Comparison of ENCODE assay signal across 19 cellular contexts in genomic region chr12:132665149-132665491, GRCh38. TPM values are rescaled to one million over a fixed set of nuclear protein-coding genes. Genes with fewer than 3 reads are reported as not detected.
DNase-seq lines count a peak whose midpoint lies in the region; ATAC-seq, FAIRE-seq and TF ChIP-seq lines count a peak whose summit lies in the region.
"Had no signal": no experiment of that assay in that cellular context is flagged by ENCODE, and none has a peak within 500 bp of the region (broad histone marks: within the 10 kb centered on the region; RNA-seq: fewer than 3 reads in every experiment).

No MANE protein-coding gene starts in this region.

- H4K20me1 ChIP-seq in BLaER1 (no peaks in the 10 kb centered on the region), K562 (replicated peaks; ENCODE audit: control insufficient read depth, insufficient read depth, low read length) (0 out of 2 replicates have a peak, but pooled peaks cover 3% of the 10 kb centered on the region)
- peaks cover 0 to 44% (median 4%) of the 10 kb centered on the region in 11 experiments; a peak in 6 of 22 replicates for H4K20me1 ChIP-seq in BLaER1 treated with 17β-estradiol and CSF1 and Interleukin-3, amounts not matched to agents 10 nM and 100 nM

- no peak for ATAC-seq in K562
- ATAC-seq in HG03039 (IDR thresholded peaks at IDR 0.05; ENCODE audit: unreplicated experiment): no peak
- ATAC-seq: A549, GM12878 had no signal

- H3K9me1 ChIP-seq in K562 (ENCODE audit: control insufficient read depth, insufficient read depth, low read length): no peaks in the 10 kb centered on the region

- no peak for TF ChIP-seq RAD21 in K562 (CRISPR knock-in tag; conservative IDR thresholded peaks at IDR 0.05 in 1 of 2, IDR thresholded peaks at IDR 0.05 in 1 of 2)

- H3K79me2 ChIP-seq in K562 (ENCODE audit: control insufficient read depth, insufficient read depth, low read length): no peaks in the 10 kb centered on the region

- H3K4me1 ChIP-seq in BLaER1 (peaks cover 78% of the 10 kb centered on the region), K562 (replicated peaks in 1 of 2; ENCODE audit: control insufficient read depth in 2 of 2, insufficient read depth in 2 of 2, low read length in 2 of 2) (no peaks in the 10 kb centered on the region), testis (no peaks in the 10 kb centered on the region)
- H3K4me1 ChIP-seq in BLaER1 treated with 17β-estradiol and CSF1 and Interleukin-3, amounts not matched to agents 10 nM and 100 nM: peaks cover 53 to 72% (median 61%) of the 10 kb centered on the region in 10 experiments
- H3K4me1 ChIP-seq: A549, BE2C had no signal

- intact Hi-C loops in K562 (cut with micrococcal nuclease): no loop called here
- intact Hi-C loops in posterior vena cava (cut with DNase I): loop anchor here in 1 of 2 donors (10.0 kb wide), 1 partner anchor 1220 kb away; no protein-coding TSS in a partner anchor
- intact Hi-C loops in testis (cut with DNase I; ENCODE audit: low total_unique reads): no loop called here

- peaks cover 96% of the 10 kb centered on the region for H3K36me3 ChIP-seq in BLaER1
- peaks cover 59 to 100% (median 93%) of the 10 kb centered on the region in 11 experiments for H3K36me3 ChIP-seq in BLaER1 treated with 17β-estradiol and CSF1 and Interleukin-3, amounts not matched to agents 10 nM and 100 nM
- H3K36me3 ChIP-seq in K562 (ENCODE audit: control insufficient read depth, insufficient read depth, low read length): peaks cover 99% of the 10 kb centered on the region
- H3K36me3 ChIP-seq in testis (ENCODE audit: low read depth, missing control alignments): no peaks in the 10 kb centered on the region

- H3K9ac ChIP-seq in BLaER1 (peak overlapping the region; percentile 15; the same call in 1 of the 2 replicates), K562 (ENCODE audit: insufficient read depth in 1 of 2, low read depth in 2 of 2, low read length in 2 of 2) (no peak overlapping the region)
- peak overlapping the region in 1 of 11 experiments; percentile 70; a peak in 2 of 22 replicates for H3K9ac ChIP-seq in BLaER1 treated with 17β-estradiol and CSF1 and Interleukin-3, amounts not matched to agents 10 nM and 100 nM
- H3K9ac ChIP-seq: GM23248 had no signal

- in situ Hi-C loops in K562 (cut with MboI): no loop called here

- FAIRE-seq in K562 (lab: Jason Lieb, UNC): no peak
- FAIRE-seq: A549, GM12878, GM18507, H54 had no signal

- WGBS in K562 (ENCODE audit: insufficient coverage, low coverage, missing lambda C conversion rate): 95% methylated on average over 11 of the region's 13 CpGs
- WGBS in testis, 2 donors: 90 to 97% methylated on average over 13 of the region's 13 CpGs

- H3K27me3 ChIP-seq in BLaER1 (no peaks in the 10 kb centered on the region), K562 (ENCODE audit: control insufficient read depth in 2 of 2, insufficient read depth in 2 of 2, low read length in 2 of 2) (no peaks in the 10 kb centered on the region), testis (no peaks in the 10 kb centered on the region)
- H3K27me3 ChIP-seq in BLaER1 treated with 17β-estradiol and CSF1 and Interleukin-3, amounts not matched to agents 10 nM and 100 nM: no peaks in the 10 kb centered on the region
- H3K27me3 ChIP-seq: BE2C had no signal

- H3K4me3 ChIP-seq in BLaER1 (no peak overlapping the region), K562 (no peak overlapping the region), testis (no peak overlapping the region)
- no peak overlapping the region for H3K4me3 ChIP-seq in BLaER1 treated with 17β-estradiol and CSF1 and Interleukin-3, amounts not matched to agents 10 nM and 100 nM
- H3K4me3 ChIP-seq: A549, GM12878, GM23248 had no signal

- TF ChIP-seq EP300 in K562 (IDR thresholded peaks at IDR 0.05; ENCODE audit: low read length): no peak

- POLR2A ChIA-PET in K562 (lab: Yijun Ruan, JAX): interaction anchor here (0.6 kb wide), 1 partner anchor 10 kb away, joined by 3 read pairs; no protein-coding TSS in a partner anchor

- H3K4me2 ChIP-seq in BLaER1 (peak overlapping the region; percentile 92), K562 (ENCODE audit: insufficient read depth, low read length) (no peak overlapping the region)
- peak overlapping the region in 9 of 11 experiments; percentile 15 to 98 (median 87); a peak in 14 of 22 replicates for H3K4me2 ChIP-seq in BLaER1 treated with 17β-estradiol and CSF1 and Interleukin-3, amounts not matched to agents 10 nM and 100 nM
- H3K4me2 ChIP-seq: A549 had no signal

- DNase-seq in K562 (ENCODE audit: extremely low read depth in 1 of 4, low spot score in 3 of 4): no peak
- DNase-seq in posterior vena cava (ENCODE audit: low spot score): peak; percentile 70
- no peak for DNase-seq in HPDE6-E6E7 (ENCODE audit: extremely low spot score)
- DNase-seq in testis: no peak
- DNase-seq: BE2C; CD8-positive, alpha-beta memory T cell; DMS53; GM23248; IMR-90 had no signal

- CTCF ChIA-PET in K562 (lab: Yijun Ruan, JAX; ENCODE audit: low intra/inter-chr PET ratio): no interaction called here

- no peaks in the 10 kb centered on the region for H3K9me3 ChIP-seq in BLaER1
- H3K9me3 ChIP-seq in BLaER1 treated with 17β-estradiol and CSF1 and Interleukin-3, amounts not matched to agents 10 nM and 100 nM (replicated peaks in 1 of 11): no peaks in the 10 kb centered on the region
- H3K9me3 ChIP-seq in K562 (replicated peaks; ENCODE audit: control insufficient read depth, insufficient read depth, low read depth, low read length): no peaks in the 10 kb centered on the region
- H3K9me3 ChIP-seq in testis: no peaks in the 10 kb centered on the region
- H3K9me3 ChIP-seq: A549, BE2C had no signal

- BruUV-seq in K562 (replicated peaks; lab: Mats Ljungman, UMichigan): no TSS peak

- no peak for TF ChIP-seq CTCF in K562 (IDR thresholded peaks at IDR 0.05 in 2 of 3, conservative IDR thresholded peaks at IDR 0.05 in 1 of 3; ENCODE audit: insufficient read depth in 2 of 3, low read depth in 1 of 3, low read length in 3 of 3)
- no peak for TF ChIP-seq CTCF in testis (IDR thresholded peaks at IDR 0.05)

- H3K27ac ChIP-seq in BLaER1 (peak overlapping the region; percentile 87), K562 (ENCODE audit: extremely low read depth, low read depth, low read length) (no peak overlapping the region), testis (no peak overlapping the region)
- H3K27ac ChIP-seq in BLaER1 treated with 17β-estradiol and CSF1 and Interleukin-3, amounts not matched to agents 10 nM and 100 nM: peak overlapping the region in 2 of 11 experiments; percentile 58 to 78; a peak in 5 of 22 replicates
- H3K27ac ChIP-seq: A549, GM23248 had no signal

- TF ChIP-seq POLR2A in K562 (conservative IDR thresholded peaks at IDR 0.05) (no peak), testis (IDR thresholded peaks at IDR 0.05) (no peak)

- no peak overlapping the region for H2AFZ ChIP-seq in K562 (ENCODE audit: low read depth, low read length)
- H2AFZ ChIP-seq: GM23248 had no signal

RNA-seq across cellular contexts. Expression of gene POLE, which starts 22.0 kb away (rescaled TPM):
- 895 and 1,680 TPM in 2 replicates for total RNA-seq in K562 (2011; cell fraction: chromatin; rRNA removed; ENCODE audit: low replicate concordance)
- total RNA-seq in K562 (2011; cell fraction: nucleolus; rRNA removed): 685 and 695 TPM in 2 replicates
- 707 and 745 TPM in 2 replicates for total RNA-seq in K562 (2011; cell fraction: nucleoplasm; rRNA removed)
- total RNA-seq in K562 (2014; rRNA removed): 83.6 and 86.3 TPM in 2 replicates
- 36.3 and 39.1 TPM in 2 replicates for total RNA-seq in K562 (2014; rRNA removed; fragmentation: Illumina TruSeq; extraction: Trizol)
- 42.2 and 42.3 TPM in 2 replicates for total RNA-seq in K562 (2015; rRNA removed; fragmentation: Illumina TruSeq; extraction: Trizol)
- total RNA-seq in K562 (2021): 130 and 154 TPM in 2 replicates
- 49.6 and 81.7 TPM in 2 replicates for polyA plus RNA-seq in K562 (2011; rRNA removed)
- polyA plus RNA-seq in K562 (2011; cell fraction: cytosol; rRNA removed): 34.1 and 49.5 TPM in 2 replicates
- polyA plus RNA-seq in K562 (2011; cell fraction: nucleus; rRNA removed): 471 and 640 TPM in 2 replicates
- polyA plus RNA-seq in K562 (2012): 78.0 and 105 TPM in 2 replicates
- polyA plus RNA-seq in K562 (2014; fragmentation: Illumina TruSeq; extraction: Trizol): 64.2 and 65.6 TPM in 2 replicates
- 1 to 10 TPM; 2.4 to 2.5 TPM for polyA plus RNA-seq in K562 (2014; fragmentation: Nextera tagmentation; extraction: Ambion mirVana)
- polyA plus RNA-seq in K562 (2014; rRNA removed): 90.6 and 126 TPM in 2 replicates
- 94.9 and 115 TPM in 2 replicates for polyA minus RNA-seq in K562 (2011; rRNA and poly(A)+ RNA removed)
- 123 and 159 TPM in 2 replicates for polyA minus RNA-seq in K562 (2011; cell fraction: cytosol; rRNA and poly(A)+ RNA removed)
- polyA minus RNA-seq in K562 (2011; cell fraction: nucleus; rRNA and poly(A)+ RNA removed): 317 and 354 TPM in 2 replicates
- total RNA-seq in posterior vena cava: 10 to 100 TPM; 16.6 to 21.2 TPM
- total RNA-seq in testis: 100 to 1,000 TPM; 123 to 288 TPM
- polyA plus RNA-seq in testis (ENCODE audit: insufficient read depth, low read depth, low replicate concordance): 76.8 TPM

RNA-seq across cellular contexts. Expression of gene PXMP2, which starts 22.3 kb away (rescaled TPM):
- 19.3 and 34.7 TPM in 2 replicates for total RNA-seq in K562 (2011; cell fraction: chromatin; rRNA removed; ENCODE audit: low replicate concordance)
- 30.4 and 31.9 TPM in 2 replicates for total RNA-seq in K562 (2011; cell fraction: nucleolus; rRNA removed)
- 32.8 and 57.0 TPM in 2 replicates for total RNA-seq in K562 (2011; cell fraction: nucleoplasm; rRNA removed)
- total RNA-seq in K562 (2014; rRNA removed): 66.1 and 70.9 TPM in 2 replicates
- total RNA-seq in K562 (2014; rRNA removed; fragmentation: Illumina TruSeq; extraction: Trizol): 34.8 and 37.8 TPM in 2 replicates
- 39.8 and 41.0 TPM in 2 replicates for total RNA-seq in K562 (2015; rRNA removed; fragmentation: Illumina TruSeq; extraction: Trizol)
- 46.1 and 49.6 TPM in 2 replicates for total RNA-seq in K562 (2021)
- polyA plus RNA-seq in K562 (2011; rRNA removed): 37.7 and 44.7 TPM in 2 replicates
- polyA plus RNA-seq in K562 (2011; cell fraction: cytosol; rRNA removed): 48.9 and 69.8 TPM in 2 replicates
- polyA plus RNA-seq in K562 (2011; cell fraction: nucleus; rRNA removed): 30.7 and 38.7 TPM in 2 replicates
- polyA plus RNA-seq in K562 (2012): 43.7 and 55.0 TPM in 2 replicates
- polyA plus RNA-seq in K562 (2014; fragmentation: Illumina TruSeq; extraction: Trizol): 43.1 and 52.3 TPM in 2 replicates
- polyA plus RNA-seq in K562 (2014; fragmentation: Nextera tagmentation; extraction: Ambion mirVana): 1 to 10 TPM; 3.0 to 6.8 TPM
- 64.0 and 66.0 TPM in 2 replicates for polyA plus RNA-seq in K562 (2014; rRNA removed)
- 14.0 and 19.0 TPM in 2 replicates for polyA minus RNA-seq in K562 (2011; rRNA and poly(A)+ RNA removed)
- 12.7 and 15.9 TPM in 2 replicates for polyA minus RNA-seq in K562 (2011; cell fraction: cytosol; rRNA and poly(A)+ RNA removed)
- polyA minus RNA-seq in K562 (2011; cell fraction: nucleus; rRNA and poly(A)+ RNA removed): 7.6 and 10.8 TPM in 2 replicates
- total RNA-seq in posterior vena cava: 1 to 10 TPM; 7.1 to 9.5 TPM
- total RNA-seq in testis: 10 to 100 TPM; 16.0 to 26.5 TPM
- polyA plus RNA-seq in testis (ENCODE audit: insufficient read depth, low read depth, low replicate concordance): 13.5 TPM

RNA-seq across cellular contexts. Expression of gene PGAM5, which starts 45.5 kb away (rescaled TPM):
- total RNA-seq in K562 (2011; cell fraction: chromatin; rRNA removed; ENCODE audit: low replicate concordance): 33.1 and 58.6 TPM in 2 replicates
- total RNA-seq in K562 (2011; cell fraction: nucleolus; rRNA removed): 36.3 and 36.7 TPM in 2 replicates
- 27.6 and 28.5 TPM in 2 replicates for total RNA-seq in K562 (2011; cell fraction: nucleoplasm; rRNA removed)
- total RNA-seq in K562 (2014; rRNA removed) (99.8 and 119 TPM in 2 replicates), K562 (2014; rRNA removed; fragmentation: Illumina TruSeq; extraction: Trizol) (56.8 and 69.5 TPM in 2 replicates), K562 (2015; rRNA removed; fragmentation: Illumina TruSeq; extraction: Trizol) (88.5 and 89.0 TPM in 2 replicates), K562 (2021) (121 and 125 TPM in 2 replicates), posterior vena cava (10 to 100 TPM; 20.0 to 24.2 TPM), testis (10 to 100 TPM; 40.9 to 48.0 TPM)
- polyA plus RNA-seq in K562 (2011; rRNA removed) (49.1 and 49.2 TPM in 2 replicates), K562 (2014; fragmentation: Illumina TruSeq; extraction: Trizol) (90.2 and 97.3 TPM in 2 replicates), K562 (2014; fragmentation: Nextera tagmentation; extraction: Ambion mirVana) (10 to 100 TPM in 1 of 2 experiments, 1 to 10 TPM in 1; 7.4 to 11.4 TPM), K562 (2014; rRNA removed) (60.7 and 78.9 TPM in 2 replicates), testis (ENCODE audit: insufficient read depth, low read depth, low replicate concordance) (37.2 TPM)
- polyA plus RNA-seq in K562 (2011; cell fraction: cytosol; rRNA removed): 56.7 and 135 TPM in 2 replicates
- 20.9 and 37.2 TPM in 2 replicates for polyA plus RNA-seq in K562 (2011; cell fraction: nucleus; rRNA removed)
- polyA plus RNA-seq in K562 (2012): 39.2 and 77.3 TPM in 2 replicates
- 33.5 and 64.2 TPM in 2 replicates for polyA minus RNA-seq in K562 (2011; rRNA and poly(A)+ RNA removed)
- polyA minus RNA-seq in K562 (2011; cell fraction: cytosol; rRNA and poly(A)+ RNA removed): 85.1 and 114 TPM in 2 replicates
- 17.0 and 19.7 TPM in 2 replicates for polyA minus RNA-seq in K562 (2011; cell fraction: nucleus; rRNA and poly(A)+ RNA removed)

RNA-seq across cellular contexts. Expression of gene P2RX2, which starts 46.5 kb away (rescaled TPM):
- total RNA-seq in K562 (2011; cell fraction: chromatin; rRNA removed; ENCODE audit: low replicate concordance): not detected in 2 replicates
- not detected in 2 replicates for total RNA-seq in K562 (2011; cell fraction: nucleolus; rRNA removed)
- not detected in 2 replicates for total RNA-seq in K562 (2011; cell fraction: nucleoplasm; rRNA removed)
- not detected in 2 replicates for total RNA-seq in K562 (2014; rRNA removed)
- total RNA-seq in K562 (2014; rRNA removed; fragmentation: Illumina TruSeq; extraction: Trizol): not detected in 2 replicates
- not detected in 2 replicates for total RNA-seq in K562 (2015; rRNA removed; fragmentation: Illumina TruSeq; extraction: Trizol)
- not detected in 2 replicates for total RNA-seq in K562 (2021)
- polyA plus RNA-seq in K562 (2011; rRNA removed): not detected in 2 replicates
- polyA plus RNA-seq in K562 (2011; cell fraction: cytosol; rRNA removed): not detected in 2 replicates
- polyA plus RNA-seq in K562 (2011; cell fraction: nucleus; rRNA removed): not detected in 2 replicates
- polyA plus RNA-seq in K562 (2012): 0.06 and 0.14 TPM in 2 replicates
- polyA plus RNA-seq in K562 (2014; fragmentation: Illumina TruSeq; extraction: Trizol): not detected in 2 replicates
- not detected for polyA plus RNA-seq in K562 (2014; fragmentation: Nextera tagmentation; extraction: Ambion mirVana)
- not detected in 2 replicates for polyA plus RNA-seq in K562 (2014; rRNA removed)
- not detected in 2 replicates for polyA minus RNA-seq in K562 (2011; rRNA and poly(A)+ RNA removed)
- polyA minus RNA-seq in K562 (2011; cell fraction: cytosol; rRNA and poly(A)+ RNA removed): not detected in 2 replicates
- not detected in 2 replicates for polyA minus RNA-seq in K562 (2011; cell fraction: nucleus; rRNA and poly(A)+ RNA removed)
- not detected for total RNA-seq in posterior vena cava
- total RNA-seq in testis: 1 to 10 TPM; 2.2 to 2.7 TPM
- 3.0 TPM for polyA plus RNA-seq in testis (ENCODE audit: insufficient read depth, low read depth, low replicate concordance)
- total RNA-seq: CD8-positive, alpha-beta memory T cell; Daoy; GM12878; GM23248; HT-29; IMR-90 had no signal
- polyA plus RNA-seq: A549; AG04450; CD8-positive, alpha-beta memory T cell; GM12878; GM23248; IMR-90 had no signal

RNA-seq across cellular contexts. Expression of gene LRCOL1, which starts 54.7 kb away (rescaled TPM):
- total RNA-seq in K562 (2011; cell fraction: chromatin; rRNA removed; ENCODE audit: low replicate concordance): not detected in 2 replicates
- not detected in 2 replicates for total RNA-seq in K562 (2011; cell fraction: nucleolus; rRNA removed)
- total RNA-seq in K562 (2011; cell fraction: nucleoplasm; rRNA removed): not detected in 2 replicates
- total RNA-seq in K562 (2014; rRNA removed) (not detected in 2 replicates), K562 (2014; rRNA removed; fragmentation: Illumina TruSeq; extraction: Trizol) (not detected in 2 replicates), K562 (2015; rRNA removed; fragmentation: Illumina TruSeq; extraction: Trizol) (not detected in 2 replicates), K562 (2021) (not detected in 2 replicates), posterior vena cava (under 1 TPM; 0.62 to 0.65 TPM), testis (under 1 TPM in 1 of 2 donors, not detected in 1; 0.81 TPM)
- polyA plus RNA-seq in K562 (2011; rRNA removed) (not detected in 2 replicates), K562 (2014; fragmentation: Illumina TruSeq; extraction: Trizol) (not detected in 2 replicates), K562 (2014; fragmentation: Nextera tagmentation; extraction: Ambion mirVana) (not detected), K562 (2014; rRNA removed) (not detected in 2 replicates), testis (ENCODE audit: insufficient read depth, low read depth, low replicate concordance) (1.6 TPM)
- 0.09 TPM in 1 of 2 replicates, not detected in the other for polyA plus RNA-seq in K562 (2011; cell fraction: cytosol; rRNA removed)
- polyA plus RNA-seq in K562 (2011; cell fraction: nucleus; rRNA removed): 0.20 TPM in 1 of 2 replicates, not detected in the other
- not detected in 2 replicates for polyA plus RNA-seq in K562 (2012)
- polyA minus RNA-seq in K562 (2011; rRNA and poly(A)+ RNA removed): not detected in 2 replicates
- polyA minus RNA-seq in K562 (2011; cell fraction: cytosol; rRNA and poly(A)+ RNA removed): not detected in 2 replicates
- polyA minus RNA-seq in K562 (2011; cell fraction: nucleus; rRNA and poly(A)+ RNA removed): not detected in 2 replicates
- total RNA-seq: CD8-positive, alpha-beta memory T cell; Daoy; GM12878; GM23248; HT-29; IMR-90 had no signal
- polyA plus RNA-seq: A549; CD8-positive, alpha-beta memory T cell; GM12878; GM23248 had no signal
